20 cellular contexts compared by ENCODE assay signal in genomic region chr7:55095672-55096071, GRCh38.
DNase-seq lines count a peak whose midpoint lies in the region; ATAC-seq, FAIRE-seq and TF ChIP-seq lines count a peak whose summit lies in the region.
"Had no signal": no experiment of that assay in that cellular context is flagged by ENCODE, and none has a peak within 500 bp of the region (broad histone marks: within the 10 kb centered on the region; RNA-seq: fewer than 3 reads in every experiment).

No MANE protein-coding gene starts in this region.

- peak overlapping the region in 1 of 2 experiments; percentile 7 for H3K4ac ChIP-seq in mesenchymal stem cell (ENCODE audit: low read depth in 1 of 2, low read length in 2 of 2)

- no peak for TF ChIP-seq EP300 in GM12878 (IDR thresholded peaks at IDR 0.05; ENCODE audit: borderline replicate concordance in 1 of 2, control insufficient read depth in 1 of 2, low read depth in 2 of 2, low read length in 2 of 2)

- peaks cover 30 to 51% of the 10 kb centered on the region in 2 donors for H3K27me3 Mint-ChIP-seq in effector memory CD8-positive, alpha-beta T cell

- H3K27ac ChIP-seq in GM12878 (ENCODE audit: control insufficient read depth, insufficient read depth) (no peak overlapping the region), mesenchymal stem cell (ENCODE audit: low read length, poor library complexity, severe bottlenecking) (no peak overlapping the region)
- H3K27ac ChIP-seq: KMS-11, SK-N-MC had no signal

- RAD21 ChIA-PET in GM12878 (lab: Charles Lee; ENCODE audit: unreplicated experiment) = no interaction called here

- H2BK15ac ChIP-seq in mesenchymal stem cell (ENCODE audit: low read depth, poor library complexity, severe bottlenecking) = no peak overlapping the region

- no TSS peak for BruUV-seq in GM12878 (replicated peaks; lab: Mats Ljungman, UMichigan)

- H4K91ac ChIP-seq in mesenchymal stem cell (ENCODE audit: low read length) = peak overlapping the region; percentile 61

- SMC1A ChIA-PET in GM12878 (lab: Charles Lee; ENCODE audit: uncharacterized antibody, unreplicated experiment) = no interaction called here

- no peak overlapping the region for H3K23ac ChIP-seq in mesenchymal stem cell (ENCODE audit: low read length in 2 of 2)

- TF ChIP-seq RAD21 in GM12878 (IDR thresholded peaks at IDR 0.05; ENCODE audit: insufficient read depth, low read depth, low read length) = no peak

- H3K79me2 ChIP-seq in GM12878 (ENCODE audit: control insufficient read depth, insufficient read depth, low read length) = no peaks in the 10 kb centered on the region

- H3K4me2 ChIP-seq in GM12878 (ENCODE audit: control insufficient read depth, insufficient read depth) = no peak overlapping the region
- no peak overlapping the region for H3K4me2 ChIP-seq in mesenchymal stem cell (ENCODE audit: low read length, poor library complexity, severe bottlenecking)
- H3K4me2 ChIP-seq: KMS-11 had no signal

- H2AFZ ChIP-seq in GM12878 (ENCODE audit: control insufficient read depth, low read depth, low read length) = no peak overlapping the region
- no peak overlapping the region for H2AFZ ChIP-seq in mesenchymal stem cell (ENCODE audit: low read depth, low read length)

- peak overlapping the region in 1 of 2 experiments; percentile 17 for H2BK12ac ChIP-seq in mesenchymal stem cell (ENCODE audit: low read length in 2 of 2)

- H3K79me1 ChIP-seq in mesenchymal stem cell (replicated peaks; ENCODE audit: low read length, poor library complexity, severe bottlenecking) = peaks cover 50% of the 10 kb centered on the region

- H3K18ac ChIP-seq in mesenchymal stem cell (ENCODE audit: low read depth in 1 of 2, low read length in 2 of 2) = peak overlapping the region in 1 of 2 experiments; percentile 77

- no peaks in the 10 kb centered on the region for H3K4me1 Mint-ChIP-seq in effector memory CD8-positive, alpha-beta T cell (ENCODE audit: low read depth in 2 of 2)

- DNase-seq in GM12891 (ENCODE audit: insufficient read length, low spot score) (no peak), HTR-8/SVneo (ENCODE audit: insufficient read length, low spot score) (no peak), GM12878 (ENCODE audit: low read depth, low spot score) (no peak), mesenchymal stem cell (no peak), T-helper 9 cell (no peak), NCI-H524 (lab: John Stamatoyannopoulos, UW) (no peak)
- DNase-seq in effector memory CD8-positive, alpha-beta T cell = no peak
- DNase-seq: ACHN; Calu3; DMS53; H9; MG63; NCI-H1092; NCI-H1694 treated with DMSO at 0.1 percent for 48 hours; NCI-H2107; NCI-H2227 treated with DMSO at 0.1 percent for 48 hours; NCI-H526; NK-92 treated with Interleukin-12 subunit alpha and Interleukin-12 subunit beta, amount 100 ng/mL, for 24 hours had no signal

- H3K4me1 ChIP-seq in GM12878 (ENCODE audit: control insufficient read depth, insufficient read depth, low read length) = no peaks in the 10 kb centered on the region
- H3K4me1 ChIP-seq in mesenchymal stem cell (ENCODE audit: control insufficient read depth, insufficient read depth, low read depth, low read length) = peaks cover 28% of the 10 kb centered on the region

- no peak overlapping the region for H2AK5ac ChIP-seq in mesenchymal stem cell (ENCODE audit: low read length, severe bottlenecking)

- H3K4me3 ChIP-seq in GM12878 (no peak overlapping the region), mesenchymal stem cell (ENCODE audit: insufficient read depth in 1 of 2, low read depth in 1 of 2, low read length in 2 of 2) (no peak overlapping the region)
- H3K4me3 ChIP-seq: MG63, SK-N-MC had no signal

- POLR2A ChIA-PET in GM12878 (lab: Charles Lee) = interaction anchor here (0.6 kb wide), 1 partner anchor 8 kb away, joined by 4 read pairs; no protein-coding TSS in a partner anchor

- TF ChIP-seq CTCF in GM12878 (IDR thresholded peaks at IDR 0.05 in 2 of 3, conservative IDR thresholded peaks at IDR 0.05 in 1 of 3; ENCODE audit: control insufficient read depth in 2 of 3, extremely low read depth in 1 of 3, insufficient read depth in 1 of 3, low read depth in 3 of 3, low read length in 3 of 3) = no peak

- no peaks in the 10 kb centered on the region for H3K9me3 Mint-ChIP-seq in effector memory CD8-positive, alpha-beta T cell
- H3K9me3 Mint-ChIP-seq: H9 had no signal

- H3K14ac ChIP-seq in mesenchymal stem cell (ENCODE audit: low read length in 2 of 2) = peak overlapping the region in 1 of 2 experiments; percentile 91

- no peak overlapping the region for H3K27ac Mint-ChIP-seq in effector memory CD8-positive, alpha-beta T cell
- H3K27ac Mint-ChIP-seq: H9 had no signal

- peaks cover under 1% of the 10 kb centered on the region for H3K36me3 Mint-ChIP-seq in effector memory CD8-positive, alpha-beta T cell (ENCODE audit: insufficient read depth)

- H2BK120ac ChIP-seq in mesenchymal stem cell (ENCODE audit: low read depth, low read length) = no peak overlapping the region

- intact Hi-C loops in GM12878 (cut with micrococcal nuclease; ENCODE audit: unreplicated experiment) = no loop called here

- no peak for TF ChIP-seq POLR2A in GM12891 (IDR thresholded peaks at IDR 0.05; ENCODE audit: low read depth, low read length)
- no peak for TF ChIP-seq POLR2A in GM12878 (IDR thresholded peaks at IDR 0.05; ENCODE audit: low read depth, low read length)

- 45% methylated on average over 4 of the region's 4 CpGs for WGBS in GM12878 (ENCODE audit: insufficient coverage, insufficient replicate concordance, low lambda C conversion rate, missing lambda C conversion rate)
- 98% methylated on average over 3 of the region's 4 CpGs for WGBS in mesenchymal stem cell

- no peaks in the 10 kb centered on the region for H3K27me3 ChIP-seq in GM12878 (replicated peaks in 1 of 2; ENCODE audit: control insufficient read depth in 2 of 2, insufficient read depth in 2 of 2, low read length in 1 of 2)
- no peaks in the 10 kb centered on the region for H3K27me3 ChIP-seq in mesenchymal stem cell (ENCODE audit: control insufficient read depth in 1 of 2, insufficient read depth in 1 of 2, low read length in 2 of 2)
- H3K27me3 ChIP-seq: MG63 had no signal

- H3K9me3 ChIP-seq in GM12878 (replicated peaks; ENCODE audit: control insufficient read depth, insufficient read depth, low read length) (no peaks in the 10 kb centered on the region), mesenchymal stem cell (ENCODE audit: control insufficient read depth, low read length) (no peaks in the 10 kb centered on the region)
- H3K9me3 ChIP-seq: MG63 had no signal

- no peak overlapping the region for H2BK5ac ChIP-seq in mesenchymal stem cell (ENCODE audit: low read depth, low read length, poor library complexity, severe bottlenecking)

- H3K9ac ChIP-seq in GM12878 (ENCODE audit: control insufficient read depth, insufficient read depth, low read length) (no peak overlapping the region), mesenchymal stem cell (ENCODE audit: low read length) (no peak overlapping the region)
- H3K9ac ChIP-seq: KMS-11 had no signal

- H4K8ac ChIP-seq in mesenchymal stem cell (ENCODE audit: low read length) = no peak overlapping the region

- in situ Hi-C loops in GM12878 (cut with MboI) = no loop called here

- FAIRE-seq in GM12891 (lab: Jason Lieb, UNC) (peak; percentile 64), HTR-8/SVneo (lab: Jason Lieb, UNC) (peak; percentile 46), GM12878 (lab: Jason Lieb, UNC) (peak; percentile 27)

- H3K36me3 ChIP-seq in GM12878 (ENCODE audit: control insufficient read depth in 2 of 2, insufficient read depth in 2 of 2, low read length in 1 of 2) (no peaks in the 10 kb centered on the region), mesenchymal stem cell (ENCODE audit: control insufficient read depth in 1 of 2, insufficient read depth in 2 of 2, low read depth in 1 of 2, low read length in 2 of 2) (peaks cover 0 to 8% of the 10 kb centered on the region in 2 experiments)

- H4K20me1 ChIP-seq in GM12878 (ENCODE audit: control insufficient read depth, insufficient read depth) = no peaks in the 10 kb centered on the region

- no peak overlapping the region for H3K4me3 Mint-ChIP-seq in effector memory CD8-positive, alpha-beta T cell
- H3K4me3 Mint-ChIP-seq: H9 had no signal

- ATAC-seq in GM12878 = no peak
- no peak for ATAC-seq in effector memory CD8-positive, alpha-beta T cell (replicated peaks)

- CTCF ChIA-PET in GM12878 (lab: Yijun Ruan, JAX) = no interaction called here

TF ChIP-seq in GM12891, 5 proteins besides CTCF, POLR2A, EP300 and RAD21:
- TF ChIP-seq SPI1 (IDR thresholded peaks at IDR 0.05; ENCODE audit: low read depth, low read length) = no peak
- no peak for TF ChIP-seq POLR2AphosphoS5 (IDR thresholded peaks at IDR 0.05; ENCODE audit: low read depth, low read length)
- TF ChIP-seq POU2F2 (IDR thresholded peaks at IDR 0.05; ENCODE audit: low read depth, low read length) = no peak
- no peak for TF ChIP-seq PAX5 (IDR thresholded peaks at IDR 0.05; ENCODE audit: insufficient read depth, low read length, severe bottlenecking)
- TF ChIP-seq TAF1 (IDR thresholded peaks at IDR 0.05; ENCODE audit: low read depth, low read length) = no peak

TF ChIP-seq in GM12878, 131 proteins besides CTCF, POLR2A, EP300 and RAD21:
- no peak for TF ChIP-seq RFX5 (IDR thresholded peaks at IDR 0.05; ENCODE audit: low read depth, low read length)
- TF ChIP-seq NRF1 (conservative IDR thresholded peaks at IDR 0.05; ENCODE audit: low read depth, low read length) = no peak
- no peak for TF ChIP-seq ASH2L (IDR thresholded peaks at IDR 0.05; ENCODE audit: borderline replicate concordance, low read depth)
- TF ChIP-seq BMI1 (IDR thresholded peaks at IDR 0.05; ENCODE audit: borderline replicate concordance) = no peak
- TF ChIP-seq MYC (IDR thresholded peaks at IDR 0.05; ENCODE audit: insufficient read depth, insufficient read length, insufficient replicate concordance, low read length, severe bottlenecking) = no peak
- TF ChIP-seq MAX (IDR thresholded peaks at IDR 0.05; ENCODE audit: low read depth, low read length) = no peak
- TF ChIP-seq EZH2 (IDR thresholded peaks at IDR 0.05; ENCODE audit: borderline replicate concordance, control insufficient read depth, low read depth, low read length) = no peak
- no peak for TF ChIP-seq LARP7 (IDR thresholded peaks at IDR 0.05)
- TF ChIP-seq USF2 (IDR thresholded peaks at IDR 0.05; ENCODE audit: borderline replicate concordance, low read depth, low read length) = no peak
